In the genomic region with DNA sequence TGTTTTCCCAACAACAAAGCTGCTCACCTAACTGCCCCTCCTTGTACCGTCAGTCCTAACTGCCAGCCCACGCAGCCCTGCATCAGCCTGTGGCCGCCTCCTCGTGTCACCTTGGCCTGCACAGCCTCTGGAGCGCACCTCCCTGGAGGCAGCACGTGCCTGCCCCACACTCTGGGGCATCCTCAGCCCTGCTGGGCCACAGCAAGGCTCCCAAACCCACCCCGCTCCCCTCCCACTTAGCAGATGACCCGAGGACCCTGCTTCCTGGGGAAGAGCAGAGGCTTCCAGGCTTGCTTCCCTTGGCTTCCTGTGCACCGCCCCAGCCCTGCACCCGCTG, we compare ENCODE assay signal across 14 cellular contexts.
DNase-seq lines count a peak whose midpoint lies in the region; ATAC-seq and TF ChIP-seq lines count a peak whose summit lies in the region.
"Had no signal": no experiment of that assay in that cellular context is flagged by ENCODE, and none has a peak within 500 bp of the region (broad histone marks: within the 10 kb centered on the region; RNA-seq: fewer than 3 reads in every experiment).

No MANE protein-coding gene starts in this region.

- no TSS peak for BruUV-seq in OCI-LY7 (replicated peaks; lab: Mats Ljungman, UMichigan)

- ATAC-seq in heart right ventricle (peak in 5 of 8 donors; percentile 25 to 56 (median 41)), left cardiac atrium (no peak), aorta (ENCODE audit: low FRiP score) (peak; percentile 20), upper lobe of left lung (ENCODE audit: low FRiP score in 2 of 2) (no peak), HG03139 (IDR thresholded peaks at IDR 0.05; ENCODE audit: unreplicated experiment) (no peak)
- ATAC-seq: gastrocnemius medialis had no signal

- POLR2A ChIA-PET in OCI-LY7 (lab: Charles Lee) = interaction anchor here (0.5 to 1.9 kb wide), 3 partner anchors 14 to 26 kb away, joined by 3 to 5 read pairs (median 5); no protein-coding TSS in a partner anchor

- no peak for TF ChIP-seq EP300 in upper lobe of left lung (IDR thresholded peaks at IDR 0.05)

- H3K79me2 ChIP-seq in OCI-LY7 (ENCODE audit: insufficient read depth, low read depth, low read length) = no peaks in the 10 kb centered on the region

- intact Hi-C loops in heart right ventricle (cut with DNase I) = no loop called here
- intact Hi-C loops in left cardiac atrium (cut with DNase I) = no loop called here
- intact Hi-C loops in OCI-LY7 (cut with micrococcal nuclease; ENCODE audit: unreplicated experiment) = no loop called here
- intact Hi-C loops in head of caudate nucleus (cut with DNase I) = no loop called here
- intact Hi-C loops in aorta (cut with DNase I) = no loop called here

- no peak overlapping the region for H3K27ac ChIP-seq in heart right ventricle
- H3K27ac ChIP-seq in OCI-LY7 (ENCODE audit: low read depth, low read length, poor library complexity, severe bottlenecking) = no peak overlapping the region
- no peak overlapping the region for H3K27ac ChIP-seq in aorta (ENCODE audit: low read depth in 1 of 2, low read length in 2 of 2)
- no peak overlapping the region for H3K27ac ChIP-seq in upper lobe of left lung
- H3K27ac ChIP-seq: gastrocnemius medialis had no signal

- TF ChIP-seq CTCF in heart right ventricle (IDR thresholded peaks at IDR 0.05) (no peak), OCI-LY7 (conservative IDR thresholded peaks at IDR 0.05; ENCODE audit: low read length) (no peak), upper lobe of left lung (IDR thresholded peaks at IDR 0.05) (no peak)

- CTCF ChIA-PET in OCI-LY7 (lab: Charles Lee; ENCODE audit: unreplicated experiment) = no interaction called here

- H3K36me3 ChIP-seq in heart right ventricle = no peaks in the 10 kb centered on the region
- H3K36me3 ChIP-seq in OCI-LY7 (ENCODE audit: insufficient read depth, low read length) = no peaks in the 10 kb centered on the region; the same call in 1 of the 2 replicates
- H3K36me3 ChIP-seq in aorta (ENCODE audit: control insufficient read depth in 1 of 2, insufficient read depth in 2 of 2, low read length in 1 of 2) = no peaks in the 10 kb centered on the region
- no peaks in the 10 kb centered on the region for H3K36me3 ChIP-seq in upper lobe of left lung
- H3K36me3 ChIP-seq: gastrocnemius medialis had no signal

- H3K4me1 ChIP-seq in heart right ventricle (peaks cover 0 to 9% (median 0%) of the 10 kb centered on the region in 9 donors), OCI-LY7 (ENCODE audit: insufficient read depth, low read length, poor library complexity, severe bottlenecking) (peaks cover 26% of the 10 kb centered on the region), aorta (ENCODE audit: control insufficient read depth in 1 of 2, insufficient read depth in 2 of 2, low read length in 2 of 2) (no peaks in the 10 kb centered on the region), upper lobe of left lung (no peaks in the 10 kb centered on the region)
- H3K4me1 ChIP-seq: gastrocnemius medialis had no signal

- H3K4me3 ChIP-seq in heart right ventricle (no peak overlapping the region), OCI-LY7 (ENCODE audit: low read depth, low read length, poor library complexity, severe bottlenecking) (no peak overlapping the region), aorta (ENCODE audit: low read length in 2 of 2) (no peak overlapping the region), upper lobe of left lung (no peak overlapping the region)
- H3K4me3 ChIP-seq: gastrocnemius medialis had no signal

- peak overlapping the region; percentile 31 for H3K4me2 ChIP-seq in OCI-LY7 (ENCODE audit: low read length)

- peak overlapping the region; percentile 69 for H2AFZ ChIP-seq in OCI-LY7 (ENCODE audit: low read length)

- no peaks in the 10 kb centered on the region for H3K9me2 ChIP-seq in OCI-LY7 (ENCODE audit: insufficient read depth, low read length)

- H3K27me3 ChIP-seq in heart right ventricle (peaks cover 0 to 28% (median 11%) of the 10 kb centered on the region in 7 donors), aorta (ENCODE audit: control insufficient read depth in 1 of 2, insufficient read depth in 2 of 2, low read length in 1 of 2) (no peaks in the 10 kb centered on the region), upper lobe of left lung (no peaks in the 10 kb centered on the region)

- H4K20me1 ChIP-seq in OCI-LY7 (ENCODE audit: insufficient read depth, low read length) = no peaks in the 10 kb centered on the region

- H3K9me3 ChIP-seq in heart right ventricle (peaks cover 0 to 5% (median 0%) of the 10 kb centered on the region in 11 donors), OCI-LY7 (ENCODE audit: low read length) (peaks cover 12% of the 10 kb centered on the region), aorta (ENCODE audit: control insufficient read depth, low read length) (no peaks in the 10 kb centered on the region), upper lobe of left lung (no peaks in the 10 kb centered on the region)
- H3K9me3 ChIP-seq: gastrocnemius medialis had no signal

- WGBS in heart right ventricle, 2 donors = 39 to 47% methylated on average over 10 of the region's 10 CpGs
- 44 to 50% methylated on average over 10 of the region's 10 CpGs for WGBS in aorta, 2 donors
- WGBS in upper lobe of left lung, 2 donors = 45 to 65% methylated on average over 4 to 10 of the region's 10 CpGs

- TF ChIP-seq POLR2A in upper lobe of left lung (IDR thresholded peaks at IDR 0.05) = no peak

- DNase-seq in heart right ventricle (no peak), left cardiac atrium (no peak), OCI-LY7 (ENCODE audit: low spot score) (no peak), head of caudate nucleus (peak in 25 of 42 donors; percentile 15 to 75 (median 46)), aorta (no peak), GOT3 (lab: John Stamatoyannopoulos, UW) (no peak), upper lobe of left lung (no peak)
- DNase-seq: activated CD4-positive, CD25-positive, alpha-beta regulatory T cell; DMS153; gastrocnemius medialis; MM.1S; NCI-H2081 treated with DMSO at 0.1 percent for 48 hours; stimulated activated CD4-positive, alpha-beta T cell treated with anti-CD3 and anti-CD28 coated beads, Interleukin-15, amount 100 ng/mL, for 24 hours had no signal

Comparison
In these comparisons a context has a peak if more than half of its experiments do, and no peak if none do; other contexts are left out.
1. ATAC-seq: peak in heart right ventricle (5 of 8) and aorta (single experiment); none in left cardiac atrium (0 of 2), upper lobe of left lung (0 of 2) and HG03139 (single experiment).
2. DNase-seq: peak in head of caudate nucleus (25 of 42); none in heart right ventricle (0 of 2), left cardiac atrium (single experiment), OCI-LY7 (single experiment), aorta (0 of 2), GOT3 (single experiment) and upper lobe of left lung (0 of 2).